9 cellular contexts compared by ENCODE assay signal in genomic region chr9:93096811-93097382, GRCh38. TPM values are rescaled to one million over a fixed set of nuclear protein-coding genes. Genes with fewer than 3 reads are reported as not detected.
DNase-seq lines count a peak whose midpoint lies in the region; ATAC-seq and TF ChIP-seq lines count a peak whose summit lies in the region.
"Had no signal": no experiment of that assay in that cellular context is flagged by ENCODE, and none has a peak within 500 bp of the region (broad histone marks: within the 10 kb centered on the region; RNA-seq: fewer than 3 reads in every experiment).

No MANE protein-coding gene starts in this region.

- TF ChIP-seq CTCF in GM12875 (IDR thresholded peaks at IDR 0.05; ENCODE audit: borderline replicate concordance, insufficient read depth, low read depth, low read length) (no peak), WTC11 (IDR thresholded peaks at IDR 0.05) (no peak), gastroesophageal sphincter (IDR thresholded peaks at IDR 0.05) (no peak)

- no peaks in the 10 kb centered on the region for H3K36me3 ChIP-seq in gastroesophageal sphincter

- ATAC-seq in WTC11, result no peak
- ATAC-seq in gastroesophageal sphincter, result no peak
- ATAC-seq in sciatic nerve, result no peak
- ATAC-seq in HG03342 (IDR thresholded peaks at IDR 0.05; ENCODE audit: unreplicated experiment), result no peak

- H3K4me1 ChIP-seq in gastroesophageal sphincter, result peaks cover 2 to 66% (median 45%) of the 10 kb centered on the region in 3 donors

- H3K36me3 Mint-ChIP-seq in WTC11, result 0 out of 2 replicates have a peak, but pooled peaks cover 2% of the 10 kb centered on the region

- no peaks in the 10 kb centered on the region for H3K9me3 ChIP-seq in gastroesophageal sphincter

- DNase-seq in WTC11 (ENCODE audit: low spot score) (no peak), sciatic nerve (ENCODE audit: low spot score) (peak; percentile 68), NCI-H446 treated with DMSO at 0.1 percent for 48 hours (lab: John Stamatoyannopoulos, UW) (no peak), NCI-H748 (lab: John Stamatoyannopoulos, UW; ENCODE audit: unreplicated experiment) (no peak), NOMO-1 (lab: John Stamatoyannopoulos, UW; ENCODE audit: unreplicated experiment in 2 of 2) (no peak)

- H3K27ac ChIP-seq in gastroesophageal sphincter, result peak overlapping the region; percentile 89 to 98 (median 96)

- TF ChIP-seq EP300 in gastroesophageal sphincter (IDR thresholded peaks at IDR 0.05), result no peak

- intact Hi-C loops in sciatic nerve (cut with DNase I), result no loop called here

- no peak overlapping the region for H3K27ac Mint-ChIP-seq in WTC11

- peak overlapping the region; percentile 79 for H3K4me3 ChIP-seq in GM12875 (ENCODE audit: low read depth, low read length)
- peak overlapping the region; percentile 86 to 96 for H3K4me3 ChIP-seq in gastroesophageal sphincter

- CTCF ChIA-PET in WTC11 (lab: Charles Lee), result interaction anchor here (1.4 to 1.5 kb wide), 2 partner anchors 10 to 93 kb away, joined by 3 to 7 read pairs; no protein-coding TSS in a partner anchor

- no peak for TF ChIP-seq POLR2A in gastroesophageal sphincter (IDR thresholded peaks at IDR 0.05)

- WGBS in gastroesophageal sphincter (ENCODE audit: low coverage in 1 of 2), 2 donors, result 0 to 10% methylated on average over 4 of the region's 16 CpGs

- H3K27me3 Mint-ChIP-seq in WTC11 (ENCODE audit: low read depth), result no peaks in the 10 kb centered on the region

- peak overlapping the region; percentile 78 for H3K4me3 Mint-ChIP-seq in WTC11

- POLR2A ChIA-PET in WTC11 (lab: Charles Lee), result no interaction called here

- peaks cover 23% of the 10 kb centered on the region for H3K4me1 Mint-ChIP-seq in WTC11

- H3K9me3 Mint-ChIP-seq in WTC11, result peaks cover 5% of the 10 kb centered on the region; the same call in 1 of the 2 replicates

- no peaks in the 10 kb centered on the region for H3K27me3 ChIP-seq in gastroesophageal sphincter

TF ChIP-seq in WTC11, 78 proteins besides CTCF, POLR2A, EP300 and RAD21:
- TF ChIP-seq SOX15 (CRISPR knock-in tag; IDR thresholded peaks at IDR 0.05), result no peak
- no peak for TF ChIP-seq JAZF1 (CRISPR knock-in tag; IDR thresholded peaks at IDR 0.05)
- no peak for TF ChIP-seq ZBTB21 (CRISPR knock-in tag; IDR thresholded peaks at IDR 0.05; ENCODE audit: borderline replicate concordance)
- no peak for TF ChIP-seq EMX1 (CRISPR knock-in tag; IDR thresholded peaks at IDR 0.05)
- TF ChIP-seq ZNF138 (CRISPR knock-in tag; conservative IDR thresholded peaks at IDR 0.05), result no peak
- TF ChIP-seq, protein P1, sequence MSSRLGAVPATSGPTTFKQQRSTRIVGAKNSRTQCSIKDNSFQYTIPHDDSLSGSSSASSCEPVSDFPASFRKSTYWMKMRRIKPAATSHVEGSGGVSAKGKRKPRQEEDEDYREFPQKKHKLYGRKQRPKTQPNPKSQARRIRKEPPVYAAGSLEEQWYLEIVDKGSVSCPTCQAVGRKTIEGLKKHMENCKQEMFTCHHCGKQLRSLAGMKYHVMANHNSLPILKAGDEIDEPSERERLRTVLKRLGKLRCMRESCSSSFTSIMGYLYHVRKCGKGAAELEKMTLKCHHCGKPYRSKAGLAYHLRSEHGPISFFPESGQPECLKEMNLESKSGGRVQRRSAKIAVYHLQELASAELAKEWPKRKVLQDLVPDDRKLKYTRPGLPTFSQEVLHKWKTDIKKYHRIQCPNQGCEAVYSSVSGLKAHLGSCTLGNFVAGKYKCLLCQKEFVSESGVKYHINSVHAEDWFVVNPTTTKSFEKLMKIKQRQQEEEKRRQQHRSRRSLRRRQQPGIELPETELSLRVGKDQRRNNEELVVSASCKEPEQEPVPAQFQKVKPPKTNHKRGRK (CRISPR knock-in tag; IDR thresholded peaks at IDR 0.05; ENCODE audit: borderline replicate concordance), result no peak
- no peak for TF ChIP-seq IRF2 (CRISPR knock-in tag; IDR thresholded peaks at IDR 0.05; ENCODE audit: borderline replicate concordance, low read depth)
- TF ChIP-seq, protein P2, sequence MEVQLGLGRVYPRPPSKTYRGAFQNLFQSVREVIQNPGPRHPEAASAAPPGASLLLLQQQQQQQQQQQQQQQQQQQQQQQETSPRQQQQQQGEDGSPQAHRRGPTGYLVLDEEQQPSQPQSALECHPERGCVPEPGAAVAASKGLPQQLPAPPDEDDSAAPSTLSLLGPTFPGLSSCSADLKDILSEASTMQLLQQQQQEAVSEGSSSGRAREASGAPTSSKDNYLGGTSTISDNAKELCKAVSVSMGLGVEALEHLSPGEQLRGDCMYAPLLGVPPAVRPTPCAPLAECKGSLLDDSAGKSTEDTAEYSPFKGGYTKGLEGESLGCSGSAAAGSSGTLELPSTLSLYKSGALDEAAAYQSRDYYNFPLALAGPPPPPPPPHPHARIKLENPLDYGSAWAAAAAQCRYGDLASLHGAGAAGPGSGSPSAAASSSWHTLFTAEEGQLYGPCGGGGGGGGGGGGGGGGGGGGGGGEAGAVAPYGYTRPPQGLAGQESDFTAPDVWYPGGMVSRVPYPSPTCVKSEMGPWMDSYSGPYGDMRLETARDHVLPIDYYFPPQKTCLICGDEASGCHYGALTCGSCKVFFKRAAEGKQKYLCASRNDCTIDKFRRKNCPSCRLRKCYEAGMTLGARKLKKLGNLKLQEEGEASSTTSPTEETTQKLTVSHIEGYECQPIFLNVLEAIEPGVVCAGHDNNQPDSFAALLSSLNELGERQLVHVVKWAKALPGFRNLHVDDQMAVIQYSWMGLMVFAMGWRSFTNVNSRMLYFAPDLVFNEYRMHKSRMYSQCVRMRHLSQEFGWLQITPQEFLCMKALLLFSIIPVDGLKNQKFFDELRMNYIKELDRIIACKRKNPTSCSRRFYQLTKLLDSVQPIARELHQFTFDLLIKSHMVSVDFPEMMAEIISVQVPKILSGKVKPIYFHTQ (CRISPR knock-in tag; IDR thresholded peaks at IDR 0.05), result no peak
- TF ChIP-seq, protein P3, sequence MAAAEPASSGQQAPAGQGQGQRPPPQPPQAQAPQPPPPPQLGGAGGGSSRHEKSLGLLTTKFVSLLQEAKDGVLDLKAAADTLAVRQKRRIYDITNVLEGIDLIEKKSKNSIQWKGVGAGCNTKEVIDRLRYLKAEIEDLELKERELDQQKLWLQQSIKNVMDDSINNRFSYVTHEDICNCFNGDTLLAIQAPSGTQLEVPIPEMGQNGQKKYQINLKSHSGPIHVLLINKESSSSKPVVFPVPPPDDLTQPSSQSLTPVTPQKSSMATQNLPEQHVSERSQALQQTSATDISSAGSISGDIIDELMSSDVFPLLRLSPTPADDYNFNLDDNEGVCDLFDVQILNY (CRISPR knock-in tag; IDR thresholded peaks at IDR 0.05), result no peak
- TF ChIP-seq ZMAT4 (CRISPR knock-in tag; IDR thresholded peaks at IDR 0.05), result no peak
- no peak for TF ChIP-seq ZNF671 (CRISPR knock-in tag; IDR thresholded peaks at IDR 0.05)
- TF ChIP-seq, protein P4, sequence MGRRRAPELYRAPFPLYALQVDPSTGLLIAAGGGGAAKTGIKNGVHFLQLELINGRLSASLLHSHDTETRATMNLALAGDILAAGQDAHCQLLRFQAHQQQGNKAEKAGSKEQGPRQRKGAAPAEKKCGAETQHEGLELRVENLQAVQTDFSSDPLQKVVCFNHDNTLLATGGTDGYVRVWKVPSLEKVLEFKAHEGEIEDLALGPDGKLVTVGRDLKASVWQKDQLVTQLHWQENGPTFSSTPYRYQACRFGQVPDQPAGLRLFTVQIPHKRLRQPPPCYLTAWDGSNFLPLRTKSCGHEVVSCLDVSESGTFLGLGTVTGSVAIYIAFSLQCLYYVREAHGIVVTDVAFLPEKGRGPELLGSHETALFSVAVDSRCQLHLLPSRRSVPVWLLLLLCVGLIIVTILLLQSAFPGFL (CRISPR knock-in tag; IDR thresholded peaks at IDR 0.05; ENCODE audit: borderline replicate concordance), result no peak
- TF ChIP-seq FOXK1 (CRISPR knock-in tag; IDR thresholded peaks at IDR 0.05), result no peak
- no peak for TF ChIP-seq NFYB (CRISPR knock-in tag; conservative IDR thresholded peaks at IDR 0.05; ENCODE audit: low read depth)
- no peak for TF ChIP-seq CREB1 (CRISPR knock-in tag; IDR thresholded peaks at IDR 0.05)
- no peak for TF ChIP-seq ZNF317 (CRISPR knock-in tag; IDR thresholded peaks at IDR 0.05; ENCODE audit: borderline replicate concordance, low read depth)
- no peak for TF ChIP-seq ZSCAN18 (CRISPR knock-in tag; IDR thresholded peaks at IDR 0.05)
TF ChIP-seq in WTC11: peak in this region for 0.

RNA-seq across cellular contexts. Expression of gene CARD19, which starts 0.9 kb away (rescaled TPM):
- 30.0 to 34.5 TPM (median 32.8 TPM) in 3 replicates for total RNA-seq in WTC11 (2021)
- 10 to 100 TPM; 78.5 to 82.2 (median 80.1) TPM for total RNA-seq in gastroesophageal sphincter
- 36.6 TPM for total RNA-seq in sciatic nerve

RNA-seq across cellular contexts. Expression of gene NINJ1, which starts 37.2 kb away (rescaled TPM):
- total RNA-seq in WTC11 (2021) (35.6 to 41.3 TPM (median 37.7 TPM) in 3 replicates), gastroesophageal sphincter (10 to 100 TPM; 58.8 to 81.6 (median 75.2) TPM), sciatic nerve (53.5 TPM)

RNA-seq across cellular contexts. Expression of gene SUSD3, which starts 38.4 kb away (rescaled TPM):
- 11.5 to 13.2 TPM (median 11.9 TPM) in 3 replicates for total RNA-seq in WTC11 (2021)
- 1 to 10 TPM in 3 of 4 donors, not detected in 1; 1.5 to 4.7 (median 2.1) TPM for total RNA-seq in gastroesophageal sphincter
- 6.6 TPM for total RNA-seq in sciatic nerve
- total RNA-seq: lung microvascular endothelial cell had no signal
